9 cellular contexts compared by ENCODE assay signal in the genomic region with DNA sequence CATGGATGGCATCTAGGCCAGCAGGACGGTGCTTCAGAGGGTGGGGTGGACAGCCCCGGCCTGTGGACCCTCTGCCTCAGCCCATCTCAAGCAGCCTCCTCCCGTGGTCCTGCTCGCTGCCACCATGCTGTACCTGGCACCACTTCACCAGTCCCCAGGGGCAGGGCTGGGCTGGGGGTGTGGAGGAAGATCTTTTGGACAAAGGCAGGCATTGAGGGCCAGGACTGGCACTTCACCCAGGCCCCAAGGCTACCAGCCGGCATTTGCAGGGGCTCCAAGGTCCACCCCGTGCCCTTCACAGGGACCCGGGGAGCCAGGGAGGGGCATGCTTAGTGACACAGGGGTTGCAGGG. TPM values are rescaled to one million over a fixed set of nuclear protein-coding genes. Genes with fewer than 3 reads are reported as not detected.
A peak's percentile ranks its signal among the peaks of the same experiment; 100 is the strongest.
DNase-seq lines count a peak whose midpoint lies in the region; ATAC-seq and TF ChIP-seq lines count a peak whose summit lies in the region.
"Had no signal": no experiment of that assay in that cellular context is flagged by ENCODE, and none has a peak within 500 bp of the region (broad histone marks: within the 10 kb centered on the region; RNA-seq: fewer than 3 reads in every experiment).

No MANE protein-coding gene starts in this region.

- H3K36me3 ChIP-seq in heart left ventricle = no peaks in the 10 kb centered on the region
- H3K36me3 ChIP-seq in right atrium auricular region = no peaks in the 10 kb centered on the region
- H3K36me3 ChIP-seq in vagina = no peaks in the 10 kb centered on the region
- H3K36me3 ChIP-seq in thyroid gland = no peaks in the 10 kb centered on the region

- ATAC-seq in heart left ventricle = no peak
- no peak for ATAC-seq in GM18858 (IDR thresholded peaks at IDR 0.05; ENCODE audit: unreplicated experiment)

- peaks cover 0 to 4% (median 0%) of the 10 kb centered on the region in 9 donors for H3K27me3 ChIP-seq in heart left ventricle
- no peaks in the 10 kb centered on the region for H3K27me3 ChIP-seq in right atrium auricular region
- no peaks in the 10 kb centered on the region for H3K27me3 ChIP-seq in vagina
- H3K27me3 ChIP-seq in thyroid gland = no peaks in the 10 kb centered on the region

- peak overlapping the region in 7 of 12 donors; percentile 9 to 81 (median 28) for H3K27ac ChIP-seq in heart left ventricle
- peak overlapping the region; percentile 64 to 77 for H3K27ac ChIP-seq in right atrium auricular region
- H3K27ac ChIP-seq in vagina = peak overlapping the region; percentile 38
- H3K27ac ChIP-seq in thyroid gland = no peak overlapping the region

- no peak for TF ChIP-seq CTCF in heart left ventricle (IDR thresholded peaks at IDR 0.05)
- TF ChIP-seq CTCF in right atrium auricular region (IDR thresholded peaks at IDR 0.05) = no peak
- no peak for TF ChIP-seq CTCF in vagina (IDR thresholded peaks at IDR 0.05)
- TF ChIP-seq CTCF in thyroid gland (IDR thresholded peaks at IDR 0.05) = no peak

- TF ChIP-seq POLR2A in heart left ventricle (IDR thresholded peaks at IDR 0.05) = no peak
- no peak for TF ChIP-seq POLR2A in vagina (IDR thresholded peaks at IDR 0.05)
- no peak for TF ChIP-seq POLR2A in thyroid gland (IDR thresholded peaks at IDR 0.05)

- DNase-seq in heart left ventricle (peak in 1 of 5 donors; percentile 23), cardiac septum (ENCODE audit: low spot score) (no peak), right atrium auricular region (ENCODE audit: low spot score) (no peak), vagina (ENCODE audit: extremely low spot score in 2 of 2) (no peak), thyroid gland (no peak)
- DNase-seq: central memory CD4-positive, alpha-beta T cell; NCI-H1417; SIG-M5 had no signal

- intact Hi-C loops in heart left ventricle (cut with DNase I) (loop anchor here in 9 of 10 donors (1.0 to 5.0 kb wide), 5 partner anchors 183 to 768 kb away; no protein-coding TSS in a partner anchor), cardiac septum (cut with DNase I) (no loop called here), vagina (cut with DNase I) (no loop called here), thyroid gland (cut with DNase I) (loop anchor here (5.0 kb wide), 1 partner anchor 188 kb away; no protein-coding TSS in a partner anchor)

- WGBS in heart left ventricle, 4 donors = 83 to 100% (median 89%) methylated on average over 2 to 7 of the region's 7 CpGs
- WGBS in thyroid gland, 2 donors = no CpG with 5 or more reads among the region's 7 CpGs

- H3K4me1 ChIP-seq in heart left ventricle (peaks cover 0 to 26% (median 5%) of the 10 kb centered on the region in 12 donors), right atrium auricular region (peaks cover 0 to 22% of the 10 kb centered on the region in 2 donors), vagina (peaks cover 30% of the 10 kb centered on the region), thyroid gland (no peaks in the 10 kb centered on the region)

- H3K4me3 ChIP-seq in heart left ventricle = no peak overlapping the region
- H3K4me3 ChIP-seq in right atrium auricular region = peak overlapping the region in 1 of 2 donors; percentile 31
- peak overlapping the region; percentile 18 to 28 for H3K4me3 ChIP-seq in vagina
- H3K4me3 ChIP-seq in thyroid gland (replicated peaks in 1 of 3) = no peak overlapping the region

- H3K9me3 ChIP-seq in heart left ventricle = no peaks in the 10 kb centered on the region
- H3K9me3 ChIP-seq in right atrium auricular region = no peaks in the 10 kb centered on the region
- H3K9me3 ChIP-seq in vagina = no peaks in the 10 kb centered on the region
- H3K9me3 ChIP-seq in thyroid gland = no peaks in the 10 kb centered on the region

RNA-seq across cellular contexts. Expression of a gene that starts 0.7 kb away (rescaled TPM):
- total RNA-seq in heart left ventricle (1 to 10 TPM; 1.6 to 8.6 (median 3.5) TPM), cardiac septum (7.6 TPM), right atrium auricular region (1 to 10 TPM; 5.6 to 8.2 TPM), vagina (36.1 TPM), thyroid gland (1 to 10 TPM in 3 of 4 donors, under 1 TPM in 1; 0.67 to 2.0 (median 1.1) TPM)
- polyA plus RNA-seq in heart left ventricle = 1 to 10 TPM in 1 of 2 donors, under 1 TPM in 1; 0.51 to 2.8 TPM

RNA-seq across cellular contexts. Expression of a gene that starts 16.1 kb away (rescaled TPM):
- total RNA-seq in heart left ventricle (10 to 100 TPM; 31.9 to 49.7 (median 38.9) TPM), cardiac septum (54.7 TPM), right atrium auricular region (10 to 100 TPM; 19.4 to 24.6 TPM), vagina (0.25 TPM), thyroid gland (under 1 TPM in 1 of 4 donors, not detected in 3; 0.22 TPM)
- polyA plus RNA-seq in heart left ventricle = 10 to 100 TPM in 1 of 2 donors, 1 to 10 TPM in 1; 8.8 to 39.8 TPM

RNA-seq across cellular contexts. Expression of a gene that starts 29.4 kb away (rescaled TPM):
- total RNA-seq in heart left ventricle = 100 to 1,000 TPM in 2 of 9 donors, 10 to 100 TPM in 7; 58.1 to 162 (median 71.2) TPM
- 10 to 100 TPM; 76.5 to 78.6 TPM for polyA plus RNA-seq in heart left ventricle
- 68.5 TPM for total RNA-seq in cardiac septum
- 100 to 1,000 TPM; 116 to 135 TPM for total RNA-seq in right atrium auricular region
- total RNA-seq in vagina = 118 TPM
- 100 to 1,000 TPM in 3 of 4 donors, 10 to 100 TPM in 1; 77.7 to 148 (median 115) TPM for total RNA-seq in thyroid gland

RNA-seq across cellular contexts. Expression of a gene that starts 29.7 kb away (rescaled TPM):
- total RNA-seq in heart left ventricle = 100 to 1,000 TPM; 119 to 225 (median 135) TPM
- 100 to 1,000 TPM; 306 to 307 TPM for polyA plus RNA-seq in heart left ventricle
- 140 TPM for total RNA-seq in cardiac septum
- 100 to 1,000 TPM; 219 to 238 TPM for total RNA-seq in right atrium auricular region
- total RNA-seq in vagina = 250 TPM
- total RNA-seq in thyroid gland = 100 to 1,000 TPM; 177 to 359 (median 279) TPM

RNA-seq across cellular contexts. Expression of a gene that starts 40.1 kb away (rescaled TPM):
- total RNA-seq in heart left ventricle = 10 to 100 TPM; 13.5 to 25.6 (median 17.6) TPM
- 10 to 100 TPM; 12.9 to 13.5 TPM for polyA plus RNA-seq in heart left ventricle
- total RNA-seq in cardiac septum = 15.1 TPM
- 10 to 100 TPM; 15.2 to 18.0 TPM for total RNA-seq in right atrium auricular region
- total RNA-seq in vagina = 11.0 TPM
- total RNA-seq in thyroid gland = 10 to 100 TPM in 1 of 4 donors, 1 to 10 TPM in 3; 7.0 to 11.8 (median 8.9) TPM

Comparison
In these comparisons a context has a peak if more than half of its experiments do, and no peak if none do; other contexts are left out.
1. intact Hi-C loops: an anchor here in heart left ventricle (1.0 to 5.0 kb wide) and thyroid gland (5.0 kb wide); none called in cardiac septum and vagina.
2. H3K27ac ChIP-seq: peak in heart left ventricle (7 of 12), right atrium auricular region (2 of 2) and vagina (single experiment); none in thyroid gland (0 of 3).
3. H3K4me3 ChIP-seq: peak in vagina (2 of 2); none in heart left ventricle (0 of 12) and thyroid gland (0 of 3).
4. RNA of a gene that starts 16.1 kb away (total RNA-seq): 54.7 TPM in cardiac septum (single experiment), 31.9 to 49.7 TPM in heart left ventricle and 19.4 to 24.6 TPM in right atrium auricular region; 0.25 TPM in vagina (single experiment) and 0.22 TPM in thyroid gland; every median in the first group is over 10 times any median in the second.